In genomic region chr3:41053220-41053619, GRCh38 we compare ENCODE assay signal across 22 cellular contexts.
DNase-seq lines count a peak whose midpoint lies in the region; ATAC-seq and TF ChIP-seq lines count a peak whose summit lies in the region.
"Had no signal": no experiment of that assay in that cellular context is flagged by ENCODE, and none has a peak within 500 bp of the region (broad histone marks: within the 10 kb centered on the region; RNA-seq: fewer than 3 reads in every experiment).

No MANE protein-coding gene starts in this region.

- H3K36me3 ChIP-seq in smooth muscle cell (ENCODE audit: low read depth) = no peaks in the 10 kb centered on the region
- H3K36me3 ChIP-seq: cardiac muscle cell, spleen, upper lobe of left lung had no signal

- peak; percentile 46 to 51 for ATAC-seq in activated CD4-positive, CD25-positive, alpha-beta regulatory T cell treated with anti-CD3 and anti-CD28 coated beads, Interleukin-2, amount 50 U/mL, for 24 hours
- ATAC-seq in stimulated activated naive CD8-positive, alpha-beta T cell treated with anti-CD3 and anti-CD28 coated beads, Interleukin-15, amount 100 ng/mL, for 72 hours = peak; percentile 85
- ATAC-seq in GM21360 (IDR thresholded peaks at IDR 0.05; ENCODE audit: unreplicated experiment) = no peak
- ATAC-seq: K562, T-helper 17 cell had no signal

- no peaks in the 10 kb centered on the region for H3K79me2 ChIP-seq in smooth muscle cell (ENCODE audit: low read depth)

- TF ChIP-seq CTCF in smooth muscle cell (IDR thresholded peaks at IDR 0.05; ENCODE audit: borderline replicate concordance, insufficient read depth, poor library complexity, severe bottlenecking) = no peak

- H3K27me3 Mint-ChIP-seq in stimulated activated naive CD8-positive, alpha-beta T cell treated with anti-CD3 and anti-CD28 coated beads, Interleukin-15, amount 100 ng/mL, for 72 hours = peaks cover 6% of the 10 kb centered on the region
- H3K27me3 Mint-ChIP-seq: T-helper 17 cell had no signal

- H3K9me3 Mint-ChIP-seq in stimulated activated naive CD8-positive, alpha-beta T cell treated with anti-CD3 and anti-CD28 coated beads, Interleukin-15, amount 100 ng/mL, for 72 hours = peaks cover 0 to 8% of the 10 kb centered on the region in 2 donors

- H3K9ac ChIP-seq in smooth muscle cell (ENCODE audit: low read depth) = no peak overlapping the region

- no peaks in the 10 kb centered on the region for H3K27me3 ChIP-seq in smooth muscle cell (ENCODE audit: low read depth)
- H3K27me3 ChIP-seq: cardiac muscle cell, upper lobe of left lung had no signal

- H3K4me3 ChIP-seq in smooth muscle cell = no peak overlapping the region
- H3K4me3 ChIP-seq: cardiac muscle cell, K562, spleen, upper lobe of left lung had no signal

- H3K4me2 ChIP-seq in smooth muscle cell = no peak overlapping the region

- no peak overlapping the region for H3K27ac ChIP-seq in smooth muscle cell (ENCODE audit: low read depth)
- H3K27ac ChIP-seq: cardiac muscle cell, spleen, upper lobe of left lung had no signal

- H2AFZ ChIP-seq in smooth muscle cell (ENCODE audit: low read depth) = no peak overlapping the region

- no peak overlapping the region for H3K4me3 Mint-ChIP-seq in stimulated activated naive CD8-positive, alpha-beta T cell treated with anti-CD3 and anti-CD28 coated beads, Interleukin-15, amount 100 ng/mL, for 72 hours
- H3K4me3 Mint-ChIP-seq: CD4-positive, alpha-beta memory T cell; dendritic cell treated with granulocyte-macrophage colony-stimulating factor and Interleukin-4, amounts not matched to agents 40 ng/mL and 50 ng/mL, for 4 days; T-helper 17 cell had no signal

- H3K27ac Mint-ChIP-seq in stimulated activated naive CD8-positive, alpha-beta T cell treated with anti-CD3 and anti-CD28 coated beads, Interleukin-15, amount 100 ng/mL, for 72 hours = no peak overlapping the region
- H3K27ac Mint-ChIP-seq: CD4-positive, alpha-beta memory T cell; dendritic cell treated with granulocyte-macrophage colony-stimulating factor and Interleukin-4, amounts not matched to agents 40 ng/mL and 50 ng/mL, for 4 days; T-helper 17 cell had no signal

- WGBS in smooth muscle cell (ENCODE audit: low lambda C conversion rate) = 73% methylated on average over 2 of the region's 2 CpGs

- H3K4me1 Mint-ChIP-seq in stimulated activated naive CD8-positive, alpha-beta T cell treated with anti-CD3 and anti-CD28 coated beads, Interleukin-15, amount 100 ng/mL, for 72 hours = no peaks in the 10 kb centered on the region
- H3K4me1 Mint-ChIP-seq: CD4-positive, alpha-beta memory T cell; T-helper 17 cell had no signal

- no peak for DNase-seq in activated CD4-positive, CD25-positive, alpha-beta regulatory T cell treated with anti-CD3 and anti-CD28 coated beads, Interleukin-2, amount 50 U/mL, for 72 hours
- peak; percentile 30 for DNase-seq in stimulated activated CD4-positive, alpha-beta T cell treated with anti-CD3 and anti-CD28 coated beads, Interleukin-15, amount 100 ng/mL, for 24 hours
- DNase-seq in stimulated activated CD4-positive, alpha-beta T cell treated with anti-CD3 and anti-CD28 coated beads, Interleukin-4, amount 100 ng/mL, for 1 hour = no peak
- peak; percentile 33 to 34 for DNase-seq in stimulated activated CD4-positive, alpha-beta T cell treated with anti-CD3 and anti-CD28 coated beads, Interleukin-15, amount 100 ng/mL, for 48 hours (ENCODE audit: low read depth in 2 of 2)
- DNase-seq in stimulated activated naive CD8-positive, alpha-beta T cell treated with anti-CD3 and anti-CD28 coated beads, Interleukin-15, amount 100 ng/mL, for 72 hours = peak in 1 of 2 donors; percentile 27
- no peak for DNase-seq in smooth muscle cell (lab: John Stamatoyannopoulos, UW; ENCODE audit: unreplicated experiment)
- DNase-seq: 8988T; activated CD8-positive, alpha-beta memory T cell treated with anti-CD3 and anti-CD28 coated beads for 24 hours; amygdala; CD4-positive, alpha-beta memory T cell; DMS53; NCI-H146; NCI-H524 treated with DMSO at 0.1 percent for 48 hours; RPMI8226; spleen; T-helper 17 cell; upper lobe of left lung had no signal

- H3F3A ChIP-seq in smooth muscle cell (ENCODE audit: low read depth) = no peaks in the 10 kb centered on the region

- no peaks in the 10 kb centered on the region for H3K9me3 ChIP-seq in smooth muscle cell (replicated peaks; ENCODE audit: low read depth)
- H3K9me3 ChIP-seq: spleen, upper lobe of left lung had no signal

- H3K4me1 ChIP-seq in smooth muscle cell (ENCODE audit: low read depth) = no peaks in the 10 kb centered on the region
- H3K4me1 ChIP-seq: spleen, upper lobe of left lung had no signal

- no peaks in the 10 kb centered on the region for H4K20me1 ChIP-seq in smooth muscle cell (ENCODE audit: low read depth)

Comparison
In these comparisons a context has a peak if more than half of its experiments do, and no peak if none do; other contexts are left out.
1. DNase-seq: peak in stimulated activated CD4-positive, alpha-beta T cell treated with anti-CD3 and anti-CD28 coated beads, Interleukin-15, amount 100 ng/mL, for 24 hours (single experiment) and stimulated activated CD4-positive, alpha-beta T cell treated with anti-CD3 and anti-CD28 coated beads, Interleukin-15, amount 100 ng/mL, for 48 hours (2 of 2); none in activated CD4-positive, CD25-positive, alpha-beta regulatory T cell treated with anti-CD3 and anti-CD28 coated beads, Interleukin-2, amount 50 U/mL, for 72 hours (single experiment), stimulated activated CD4-positive, alpha-beta T cell treated with anti-CD3 and anti-CD28 coated beads, Interleukin-4, amount 100 ng/mL, for 1 hour (single experiment) and smooth muscle cell (single experiment).